17 cellular contexts compared by ENCODE assay signal in genomic region chr1:203041351-203041932, GRCh38. TPM values are rescaled to one million over a fixed set of nuclear protein-coding genes. Genes with fewer than 3 reads are reported as not detected.
A peak's percentile ranks its signal among the peaks of the same experiment; 100 is the strongest.
DNase-seq lines count a peak whose midpoint lies in the region; ATAC-seq and TF ChIP-seq lines count a peak whose summit lies in the region.
"Had no signal": no experiment of that assay in that cellular context is flagged by ENCODE, and none has a peak within 500 bp of the region (broad histone marks: within the 10 kb centered on the region; RNA-seq: fewer than 3 reads in every experiment).

No MANE protein-coding gene starts in this region.

- ATAC-seq in foreskin keratinocyte (peak; percentile 18), GM18517 (IDR thresholded peaks at IDR 0.05; ENCODE audit: unreplicated experiment) (no peak), HG03097 (IDR thresholded peaks at IDR 0.05; ENCODE audit: low FRiP score, unreplicated experiment) (no peak)

- H3K27me3 ChIP-seq in MM.1S (replicated peaks; ENCODE audit: insufficient read depth, low read length) = no peaks in the 10 kb centered on the region
- H3K27me3 ChIP-seq in foreskin keratinocyte = peaks cover 11% of the 10 kb centered on the region
- H3K27me3 ChIP-seq in osteoblast (ENCODE audit: insufficient read depth, low read length) = no peaks in the 10 kb centered on the region
- H3K27me3 ChIP-seq: SJCRH30 had no signal

- H3K4me2 ChIP-seq in MM.1S (ENCODE audit: low read depth, low read length) (peak overlapping the region; percentile 42; the same call in 1 of the 2 replicates), osteoblast (ENCODE audit: insufficient read depth, low read length) (no peak overlapping the region)

- H3F3A ChIP-seq in MM.1S (ENCODE audit: insufficient read depth, low read length) = peaks cover 22% of the 10 kb centered on the region

- no peaks in the 10 kb centered on the region for H4K20me1 ChIP-seq in MM.1S (ENCODE audit: insufficient read depth, low read length)
- H4K20me1 ChIP-seq in osteoblast (ENCODE audit: insufficient read depth, low read length) = no peaks in the 10 kb centered on the region

- no peaks in the 10 kb centered on the region for H3K9me2 ChIP-seq in MM.1S (replicated peaks; ENCODE audit: insufficient read depth, low read length)

- H3K9ac ChIP-seq in MM.1S (ENCODE audit: low read length) = no peak overlapping the region

- H3K4me1 ChIP-seq in MM.1S (ENCODE audit: low read length) (peaks cover 51% of the 10 kb centered on the region), foreskin keratinocyte (no peaks in the 10 kb centered on the region), osteoblast (ENCODE audit: insufficient read depth, low read length) (peaks cover 19% of the 10 kb centered on the region)

- H3K9me3 ChIP-seq in MM.1S (replicated peaks; ENCODE audit: insufficient read depth, low read length) (no peaks in the 10 kb centered on the region), osteoblast (ENCODE audit: low read depth, low read length) (no peaks in the 10 kb centered on the region)
- H3K9me3 ChIP-seq: SJCRH30 had no signal

- no peak overlapping the region; the same call in 1 of the 2 replicates for H2AFZ ChIP-seq in MM.1S (ENCODE audit: low read length)
- H2AFZ ChIP-seq in osteoblast (ENCODE audit: low read length) = no peak overlapping the region

- no peak for TF ChIP-seq CTCF in MM.1S (IDR thresholded peaks at IDR 0.05; ENCODE audit: low read length)
- TF ChIP-seq CTCF in foreskin keratinocyte (conservative IDR thresholded peaks at IDR 0.05) = no peak
- TF ChIP-seq CTCF in osteoblast (IDR thresholded peaks at IDR 0.05; ENCODE audit: extremely low read depth, low read depth, low read length) = no peak

- DNase-seq in HCEC 1CT (peak; percentile 15), MM.1S (no peak), foreskin keratinocyte (no peak), osteoblast (ENCODE audit: insufficient read length, low spot score, missing footprints) (peak; percentile 53), NCI-H187 treated with DMSO at 0.1 percent for 48 hours (lab: John Stamatoyannopoulos, UW) (no peak)
- DNase-seq: C1 segment of cervical spinal cord, DMS153, H9, Karpas-422, NCI-H1417 treated with DMSO at 0.1 percent for 48 hours, NCI-H2107, NCI-H69, SW 1271 had no signal

- H3K79me2 ChIP-seq in MM.1S (ENCODE audit: low read length) = no peaks in the 10 kb centered on the region
- no peaks in the 10 kb centered on the region for H3K79me2 ChIP-seq in osteoblast (ENCODE audit: insufficient read depth, low read length)

- peak overlapping the region; percentile 73; the same call in 1 of the 2 replicates for H3K27ac ChIP-seq in MM.1S (ENCODE audit: low read length)
- H3K27ac ChIP-seq in foreskin keratinocyte = no peak overlapping the region
- no peak overlapping the region for H3K27ac ChIP-seq in osteoblast (ENCODE audit: low read depth, low read length)
- H3K27ac ChIP-seq: RWPE1, SJCRH30 had no signal

- no peak overlapping the region for H3K4me3 ChIP-seq in MM.1S (ENCODE audit: low read length)
- H3K4me3 ChIP-seq in osteoblast (ENCODE audit: insufficient read depth, low read length) = no peak overlapping the region
- H3K4me3 ChIP-seq: SJCRH30 had no signal

- H3K36me3 ChIP-seq in MM.1S (replicated peaks; ENCODE audit: insufficient read depth, low read length) (no peaks in the 10 kb centered on the region), osteoblast (ENCODE audit: insufficient read depth, low read length) (no peaks in the 10 kb centered on the region)

RNA-seq across cellular contexts. Expression of gene PPFIA4, which starts 15.2 kb away (rescaled TPM):
- total RNA-seq in foreskin keratinocyte = 0.25 and 0.99 TPM in 2 replicates
- polyA plus RNA-seq in foreskin keratinocyte = 0.11 and 0.12 TPM in 2 replicates
- 8.0 and 10.9 TPM in 2 replicates for total RNA-seq in osteoblast

RNA-seq across cellular contexts. Expression of gene TMEM183A, which starts 34.3 kb away (rescaled TPM):
- total RNA-seq in foreskin keratinocyte = 66.7 and 67.8 TPM in 2 replicates
- 40.3 and 48.3 TPM in 2 replicates for polyA plus RNA-seq in foreskin keratinocyte
- 116 and 118 TPM in 2 replicates for total RNA-seq in osteoblast

RNA-seq across cellular contexts. Expression of gene MYOG, which starts 44.4 kb away (rescaled TPM):
- total RNA-seq in foreskin keratinocyte (not detected in 2 replicates), osteoblast (not detected in 2 replicates)
- polyA plus RNA-seq in foreskin keratinocyte = not detected in 2 replicates
- total RNA-seq: H9 had no signal

Comparison
In these comparisons a context has a peak if more than half of its experiments do, and no peak if none do; other contexts are left out.
1. DNase-seq: peak in HCEC 1CT (single experiment) and osteoblast (single experiment); none in MM.1S (single experiment), foreskin keratinocyte (0 of 2) and NCI-H187 treated with DMSO at 0.1 percent for 48 hours (single experiment).